In genomic region chr7:42407828-42408227, GRCh38 we compare ENCODE assay signal across 17 cellular contexts.
DNase-seq lines count a peak whose midpoint lies in the region; ATAC-seq and TF ChIP-seq lines count a peak whose summit lies in the region.
"Had no signal": no experiment of that assay in that cellular context is flagged by ENCODE, and none has a peak within 500 bp of the region (broad histone marks: within the 10 kb centered on the region; RNA-seq: fewer than 3 reads in every experiment).

No MANE protein-coding gene starts in this region.

- no peak for ATAC-seq in stimulated activated naive B cell treated with anti-CD40 and anti-IgM and Interleukin-4, amounts not matched to agents 10 μg/mL and 1 μg/mL and 100 μg/mL, for 72 hours (replicated peaks)
- ATAC-seq in GM18868 (IDR thresholded peaks at IDR 0.05; ENCODE audit: unreplicated experiment) (no peak), HG02852 (IDR thresholded peaks at IDR 0.05; ENCODE audit: unreplicated experiment) (no peak)
- ATAC-seq: Panc1 had no signal

- peak; percentile 27 for DNase-seq in DMS53 (lab: John Stamatoyannopoulos, UW)
- DNase-seq in NB4 (ENCODE audit: low read depth): peak; percentile 10
- peak; percentile 66 for DNase-seq in epithelial cell of esophagus (ENCODE audit: low read depth)
- peak; percentile 5 for DNase-seq in mesendoderm
- no peak for DNase-seq in stimulated activated CD4-positive, alpha-beta T cell treated with anti-CD3 and anti-CD28 coated beads, Interleukin-4, amount 100 ng/mL, for 24 hours
- no peak for DNase-seq in stimulated activated naive B cell treated with anti-CD40 and anti-IgM and Interleukin-4, amounts not matched to agents 10 μg/mL and 1 μg/mL and 100 μg/mL, for 72 hours
- DNase-seq: AML-193; CD4-positive, alpha-beta T cell; DND-41; NCI-H146; NCI-H2081 treated with DMSO at 0.1 percent for 48 hours; NCI-H345; NCI-H526 treated with DMSO at 0.1 percent for 48 hours; SHP77 treated with DMSO at 0.1 percent for 48 hours had no signal

- no peaks in the 10 kb centered on the region for H3K27me3 Mint-ChIP-seq in stimulated activated naive B cell treated with anti-CD40 and anti-IgM and Interleukin-4, amounts not matched to agents 10 μg/mL and 1 μg/mL and 100 μg/mL, for 72 hours
- H3K27me3 Mint-ChIP-seq: CD4-positive, alpha-beta T cell had no signal

- H3K79me2 ChIP-seq in mesendoderm (ENCODE audit: control insufficient read depth, insufficient read depth, low read length): no peaks in the 10 kb centered on the region

- no peaks in the 10 kb centered on the region for H3K27me3 ChIP-seq in mesendoderm (ENCODE audit: insufficient read depth, low read length, poor library complexity)

- no peak overlapping the region for H4K8ac ChIP-seq in mesendoderm (ENCODE audit: low read depth, low read length)

- H2AK5ac ChIP-seq in mesendoderm (ENCODE audit: low read length): no peak overlapping the region

- H3K27ac Mint-ChIP-seq in stimulated activated naive B cell treated with anti-CD40 and anti-IgM and Interleukin-4, amounts not matched to agents 10 μg/mL and 1 μg/mL and 100 μg/mL, for 72 hours: no peak overlapping the region
- H3K27ac Mint-ChIP-seq: CD4-positive, alpha-beta T cell had no signal

- H3K4me1 Mint-ChIP-seq in stimulated activated naive B cell treated with anti-CD40 and anti-IgM and Interleukin-4, amounts not matched to agents 10 μg/mL and 1 μg/mL and 100 μg/mL, for 72 hours: no peaks in the 10 kb centered on the region

- H3K36me3 Mint-ChIP-seq in stimulated activated naive B cell treated with anti-CD40 and anti-IgM and Interleukin-4, amounts not matched to agents 10 μg/mL and 1 μg/mL and 100 μg/mL, for 72 hours: no peaks in the 10 kb centered on the region

- H3K9me3 Mint-ChIP-seq in stimulated activated naive B cell treated with anti-CD40 and anti-IgM and Interleukin-4, amounts not matched to agents 10 μg/mL and 1 μg/mL and 100 μg/mL, for 72 hours: no peaks in the 10 kb centered on the region
- H3K9me3 Mint-ChIP-seq: CD4-positive, alpha-beta T cell had no signal

- H2BK120ac ChIP-seq in mesendoderm (ENCODE audit: low read depth, low read length): no peak overlapping the region

- H3K79me1 ChIP-seq in mesendoderm (ENCODE audit: low read length): no peaks in the 10 kb centered on the region

- H3K4me1 ChIP-seq in mesendoderm (ENCODE audit: control insufficient read depth, low read depth, low read length): no peaks in the 10 kb centered on the region

- H3K4me3 Mint-ChIP-seq in stimulated activated naive B cell treated with anti-CD40 and anti-IgM and Interleukin-4, amounts not matched to agents 10 μg/mL and 1 μg/mL and 100 μg/mL, for 72 hours: no peak overlapping the region
- H3K4me3 Mint-ChIP-seq: CD4-positive, alpha-beta T cell had no signal

- no peak overlapping the region for H3K4me2 ChIP-seq in mesendoderm (ENCODE audit: low read length)

- no peak overlapping the region for H4K5ac ChIP-seq in mesendoderm (ENCODE audit: low read length)

- H3K4me3 ChIP-seq in NB4 (ENCODE audit: low read depth, low read length): no peak overlapping the region
- no peak overlapping the region for H3K4me3 ChIP-seq in epithelial cell of esophagus (ENCODE audit: low read length)
- H3K4me3 ChIP-seq in mesendoderm (ENCODE audit: low read length): no peak overlapping the region

- TF ChIP-seq POLR2A in NB4 (IDR thresholded peaks at IDR 0.05; ENCODE audit: extremely low read depth, insufficient read length): no peak

- WGBS in mesendoderm (ENCODE audit: extremely low coverage, insufficient coverage, low lambda C conversion rate): no CpG with 5 or more reads among the region's 4 CpGs

- no peaks in the 10 kb centered on the region for H3K36me3 ChIP-seq in mesendoderm (ENCODE audit: control insufficient read depth, insufficient read depth, low read length)

- H3K4ac ChIP-seq in mesendoderm (ENCODE audit: low read depth, low read length): no peak overlapping the region

- H3K27ac ChIP-seq in mesendoderm (ENCODE audit: low read depth, low read length): no peak overlapping the region

- no peak overlapping the region for H3K23ac ChIP-seq in mesendoderm (ENCODE audit: low read length)

- no peak overlapping the region for H2BK5ac ChIP-seq in mesendoderm (ENCODE audit: low read length)

- TF ChIP-seq CTCF in NB4 (IDR thresholded peaks at IDR 0.05; ENCODE audit: low read depth, low read length): no peak
- TF ChIP-seq CTCF in epithelial cell of esophagus (IDR thresholded peaks at IDR 0.05; ENCODE audit: insufficient read depth, low read depth, low read length, missing control alignments): no peak

- H3K56ac ChIP-seq in mesendoderm (ENCODE audit: low read length): no peak overlapping the region

- no peak overlapping the region for H3K9ac ChIP-seq in mesendoderm (ENCODE audit: low read length)

- no peak overlapping the region for H3K18ac ChIP-seq in mesendoderm (ENCODE audit: low read length)

- no peak overlapping the region for H2BK15ac ChIP-seq in mesendoderm (replicated peaks; ENCODE audit: low read depth)

Comparison
In these comparisons a context has a peak if more than half of its experiments do, and no peak if none do; other contexts are left out.
1. DNase-seq: peak in DMS53 (single experiment), NB4 (single experiment), epithelial cell of esophagus (single experiment) and mesendoderm (single experiment); none in stimulated activated CD4-positive, alpha-beta T cell treated with anti-CD3 and anti-CD28 coated beads, Interleukin-4, amount 100 ng/mL, for 24 hours (single experiment) and stimulated activated naive B cell treated with anti-CD40 and anti-IgM and Interleukin-4, amounts not matched to agents 10 μg/mL and 1 μg/mL and 100 μg/mL, for 72 hours (single experiment).